Comparison of ENCODE assay signal across 1 cellular context in genomic region chr7:88127637-88128290, GRCh38.
TF ChIP-seq lines count a peak whose summit lies in the region.

No MANE protein-coding gene starts in this region.

TF ChIP-seq in HepG2, 621 proteins besides CTCF, POLR2A, EP300 and RAD21 (continued from another document):
- TF ChIP-seq PAXIP1 (CRISPR knock-in tag; conservative IDR thresholded peaks at IDR 0.05) = peak; percentile 84
- peak; percentile 65; the same call in 1 of the 2 replicates for TF ChIP-seq NFIC (IDR thresholded peaks at IDR 0.05; ENCODE audit: low read length)
- no peak for TF ChIP-seq ZBTB20 (CRISPR knock-in tag; IDR thresholded peaks at IDR 0.05; ENCODE audit: borderline replicate concordance, low read depth)
- TF ChIP-seq PPARG (CRISPR knock-in tag; conservative IDR thresholded peaks at IDR 0.05) = 0 out of 2 replicates have a peak, but pooled peaks have one; percentile 28
- TF ChIP-seq RXRB (CRISPR knock-in tag; IDR thresholded peaks at IDR 0.05; ENCODE audit: borderline replicate concordance) = 0 out of 2 replicates have a peak, but pooled peaks have one; percentile 12
- 0 out of 2 replicates have a peak, but pooled peaks have one; percentile 32 for TF ChIP-seq STAT6 (CRISPR knock-in tag; IDR thresholded peaks at IDR 0.05; ENCODE audit: borderline replicate concordance)
- TF ChIP-seq SOX13 (IDR thresholded peaks at IDR 0.05) = no peak
- peak in 1 of 2 experiments; percentile 63; a peak in 1 of 4 replicates for TF ChIP-seq SOX13 (CRISPR knock-in tag; conservative IDR thresholded peaks at IDR 0.05 in 1 of 2, IDR thresholded peaks at IDR 0.05 in 1 of 2)
TF ChIP-seq in HepG2: peak in this region for 29.
